ENCODE assay signal across 22 cellular contexts in the genomic region with DNA sequence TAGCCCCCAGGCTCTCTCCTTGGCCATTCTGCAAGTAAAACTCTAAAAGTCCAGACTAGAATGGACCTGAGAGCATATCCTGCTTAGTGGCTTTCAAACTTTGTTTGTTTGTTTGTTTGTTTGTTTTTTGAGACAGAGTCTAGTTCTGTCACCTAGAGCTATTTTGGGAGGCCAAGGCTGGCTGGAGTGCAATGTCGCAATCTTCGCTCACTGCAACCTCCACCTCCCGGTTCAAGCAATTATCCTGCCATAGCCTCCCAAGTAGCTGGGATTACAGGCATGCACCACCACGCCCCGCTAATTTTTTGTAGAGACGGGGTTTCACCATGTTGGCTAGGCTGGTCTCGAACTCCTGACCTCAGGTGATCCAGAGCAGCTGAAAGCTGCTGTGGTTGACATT. TPM values are rescaled to one million over a fixed set of nuclear protein-coding genes. Genes with fewer than 3 reads are reported as not detected.
DNase-seq lines count a peak whose midpoint lies in the region; ATAC-seq, FAIRE-seq and TF ChIP-seq lines count a peak whose summit lies in the region.
"Had no signal": no experiment of that assay in that cellular context is flagged by ENCODE, and none has a peak within 500 bp of the region (broad histone marks: within the 10 kb centered on the region; RNA-seq: fewer than 3 reads in every experiment).

No MANE protein-coding gene starts in this region.

- H3K9ac ChIP-seq in BLaER1 (no peak overlapping the region), K562 (ENCODE audit: insufficient read depth in 1 of 2, low read depth in 2 of 2, low read length in 2 of 2) (no peak overlapping the region; a peak in 1 of 4 replicates)
- no peak overlapping the region for H3K9ac ChIP-seq in BLaER1 treated with 17β-estradiol and CSF1 and Interleukin-3, amounts not matched to agents 10 nM and 100 nM

- no TSS peak for BruUV-seq in K562 (replicated peaks; lab: Mats Ljungman, UMichigan)

- no peak for TF ChIP-seq CTCF in K562 (IDR thresholded peaks at IDR 0.05 in 2 of 3, conservative IDR thresholded peaks at IDR 0.05 in 1 of 3; ENCODE audit: insufficient read depth in 2 of 3, low read depth in 1 of 3, low read length in 3 of 3)
- TF ChIP-seq CTCF in psoas muscle (IDR thresholded peaks at IDR 0.05) = no peak
- no peak for TF ChIP-seq CTCF in CD14-positive monocyte (IDR thresholded peaks at IDR 0.05)

- no peak for TF ChIP-seq EP300 in K562 (IDR thresholded peaks at IDR 0.05; ENCODE audit: low read length)

- WGBS in K562 (ENCODE audit: insufficient coverage, low coverage, missing lambda C conversion rate) = 7% methylated on average over 7 of the region's 7 CpGs
- 65 to 90% (median 74%) methylated on average over 7 of the region's 7 CpGs for WGBS in psoas muscle, 3 donors

- H3K36me3 Mint-ChIP-seq in CD14-positive monocyte = peaks cover 2 to 10% of the 10 kb centered on the region in 2 donors
- H3K36me3 Mint-ChIP-seq: CD8-positive, alpha-beta T cell had no signal

- no peak for TF ChIP-seq RAD21 in K562 (CRISPR knock-in tag; conservative IDR thresholded peaks at IDR 0.05 in 1 of 2, IDR thresholded peaks at IDR 0.05 in 1 of 2)

- H3K4me3 ChIP-seq in BLaER1 = 0 out of 2 replicates have a peak overlapping the region, but pooled peaks have one; percentile 19
- H3K4me3 ChIP-seq in BLaER1 treated with 17β-estradiol and CSF1 and Interleukin-3, amounts not matched to agents 10 nM and 100 nM = no peak overlapping the region
- no peak overlapping the region for H3K4me3 ChIP-seq in K562
- H3K4me3 ChIP-seq in psoas muscle = no peak overlapping the region

- intact Hi-C loops in K562 (cut with micrococcal nuclease) = no loop called here
- intact Hi-C loops in psoas muscle (cut with DNase I) = no loop called here
- intact Hi-C loops in CD14-positive monocyte (cut with micrococcal nuclease) = no loop called here

- H3K9me3 ChIP-seq in BLaER1 = no peaks in the 10 kb centered on the region
- H3K9me3 ChIP-seq in BLaER1 treated with 17β-estradiol and CSF1 and Interleukin-3, amounts not matched to agents 10 nM and 100 nM (replicated peaks in 1 of 11) = no peaks in the 10 kb centered on the region
- no peaks in the 10 kb centered on the region for H3K9me3 ChIP-seq in K562 (replicated peaks; ENCODE audit: control insufficient read depth, insufficient read depth, low read depth, low read length)
- no peaks in the 10 kb centered on the region for H3K9me3 ChIP-seq in psoas muscle
- H3K9me3 ChIP-seq: BE2C, Caco-2 had no signal

- peaks cover 0 to 2% (median 0%) of the 10 kb centered on the region in 3 donors for H3K27me3 Mint-ChIP-seq in CD14-positive monocyte (ENCODE audit: low read depth in 3 of 3)
- H3K27me3 Mint-ChIP-seq: CD4-positive, alpha-beta T cell had no signal

- H3K9me3 Mint-ChIP-seq in CD14-positive monocyte = no peaks in the 10 kb centered on the region
- H3K9me3 Mint-ChIP-seq: CD4-positive, alpha-beta T cell; CD8-positive, alpha-beta T cell had no signal

- H3K79me2 ChIP-seq in K562 (ENCODE audit: control insufficient read depth, insufficient read depth, low read length) = no peaks in the 10 kb centered on the region

- H3K4me1 ChIP-seq in BLaER1 (peaks cover 88% of the 10 kb centered on the region), K562 (replicated peaks in 1 of 2; ENCODE audit: control insufficient read depth in 2 of 2, insufficient read depth in 2 of 2, low read length in 2 of 2) (peaks cover 0 to 14% of the 10 kb centered on the region in 2 experiments; a peak in 3 of 5 replicates), psoas muscle (peaks cover 16% of the 10 kb centered on the region)
- H3K4me1 ChIP-seq in BLaER1 treated with 17β-estradiol and CSF1 and Interleukin-3, amounts not matched to agents 10 nM and 100 nM = peaks cover 41 to 82% (median 67%) of the 10 kb centered on the region in 10 experiments
- H3K4me1 ChIP-seq: BE2C, Caco-2 had no signal

- no peak overlapping the region for H3K27ac Mint-ChIP-seq in CD14-positive monocyte
- H3K27ac Mint-ChIP-seq: CD4-positive, alpha-beta T cell; CD8-positive, alpha-beta T cell had no signal

- H3K36me3 ChIP-seq in BLaER1 (no peaks in the 10 kb centered on the region), K562 (ENCODE audit: control insufficient read depth, insufficient read depth, low read length) (no peaks in the 10 kb centered on the region), psoas muscle (ENCODE audit: insufficient read depth in 1 of 2, low read depth in 1 of 2) (no peaks in the 10 kb centered on the region)
- no peaks in the 10 kb centered on the region for H3K36me3 ChIP-seq in BLaER1 treated with 17β-estradiol and CSF1 and Interleukin-3, amounts not matched to agents 10 nM and 100 nM
- H3K36me3 ChIP-seq: BE2C had no signal

- H3K27ac ChIP-seq in BLaER1 = peak overlapping the region; percentile 31; the same call in 1 of the 2 replicates
- peak overlapping the region in 3 of 11 experiments; percentile 3 to 10 (median 4); a peak in 1 of 22 replicates for H3K27ac ChIP-seq in BLaER1 treated with 17β-estradiol and CSF1 and Interleukin-3, amounts not matched to agents 10 nM and 100 nM
- H3K27ac ChIP-seq in K562 (ENCODE audit: extremely low read depth, low read depth, low read length) = no peak overlapping the region
- H3K27ac ChIP-seq in psoas muscle = peak overlapping the region; percentile 10

- in situ Hi-C loops in K562 (cut with MboI) = no loop called here

- POLR2A ChIA-PET in K562 (lab: Yijun Ruan, JAX) = interaction anchor here (0.8 kb wide), 1 partner anchor 18 kb away, joined by 3 read pairs; no protein-coding TSS in a partner anchor

- H4K20me1 ChIP-seq in BLaER1 (no peaks in the 10 kb centered on the region), K562 (replicated peaks; ENCODE audit: control insufficient read depth, insufficient read depth, low read length) (peaks cover 25% of the 10 kb centered on the region)
- H4K20me1 ChIP-seq in BLaER1 treated with 17β-estradiol and CSF1 and Interleukin-3, amounts not matched to agents 10 nM and 100 nM = peaks cover 0 to 80% (median 0%) of the 10 kb centered on the region in 11 experiments; a peak in 6 of 22 replicates

- peaks cover 18% of the 10 kb centered on the region for H3K4me1 Mint-ChIP-seq in CD14-positive monocyte

- DNase-seq in K562 (ENCODE audit: extremely low read depth in 1 of 4, low spot score in 3 of 4) (no peak), psoas muscle (no peak), CD14-positive monocyte (ENCODE audit: low spot score) (no peak), islet precursor cell (no peak), cerebellar nuclear complex (lab: John Stamatoyannopoulos, UW) (no peak)
- DNase-seq: 8988T; ACHN; BE2C; C1 segment of cervical spinal cord; Caco-2; Calu3; CD4-positive, alpha-beta T cell; CD8-positive, alpha-beta T cell; GF-D8 had no signal

- no peak for TF ChIP-seq POLR2A in K562 (conservative IDR thresholded peaks at IDR 0.05)

- ATAC-seq in K562 (no peak), psoas muscle (peak in 2 of 4 donors; percentile 44 to 65), GM21576 (IDR thresholded peaks at IDR 0.05; ENCODE audit: unreplicated experiment) (no peak)
- ATAC-seq: CD8-positive, alpha-beta T cell had no signal

- no peak for FAIRE-seq in K562 (lab: Jason Lieb, UNC)
- FAIRE-seq: A204.1, D721Med, G401.6, GM12891, GM19239 had no signal

- CTCF ChIA-PET in K562 (lab: Yijun Ruan, JAX; ENCODE audit: low intra/inter-chr PET ratio) = no interaction called here

- H3K27me3 ChIP-seq in BLaER1 (no peaks in the 10 kb centered on the region), K562 (ENCODE audit: control insufficient read depth in 2 of 2, insufficient read depth in 2 of 2, low read length in 2 of 2) (peaks cover 23 to 86% of the 10 kb centered on the region in 2 experiments; a peak in 4 of 5 replicates), psoas muscle (ENCODE audit: insufficient read depth in 3 of 3, low read length in 2 of 3) (no peaks in the 10 kb centered on the region)
- no peaks in the 10 kb centered on the region for H3K27me3 ChIP-seq in BLaER1 treated with 17β-estradiol and CSF1 and Interleukin-3, amounts not matched to agents 10 nM and 100 nM
- H3K27me3 ChIP-seq: BE2C had no signal

- H3K4me3 Mint-ChIP-seq in CD14-positive monocyte = no peak overlapping the region
- H3K4me3 Mint-ChIP-seq: CD4-positive, alpha-beta T cell; CD8-positive, alpha-beta T cell had no signal

- no peaks in the 10 kb centered on the region for H3K9me1 ChIP-seq in K562 (ENCODE audit: control insufficient read depth, insufficient read depth, low read length)

- H3K4me2 ChIP-seq in BLaER1 = peak overlapping the region; percentile 84
- peak overlapping the region; percentile 53 to 91 (median 74) for H3K4me2 ChIP-seq in BLaER1 treated with 17β-estradiol and CSF1 and Interleukin-3, amounts not matched to agents 10 nM and 100 nM
- H3K4me2 ChIP-seq in K562 (ENCODE audit: insufficient read depth, low read length) = no peak overlapping the region

- no peak overlapping the region for H2AFZ ChIP-seq in K562 (ENCODE audit: low read depth, low read length)

RNA-seq across cellular contexts. Expression of a gene that starts 28.9 kb away (rescaled TPM):
- total RNA-seq in K562 (2011; cell fraction: chromatin; rRNA removed; ENCODE audit: low replicate concordance) = 0.16 and 1.5 TPM in 2 replicates
- total RNA-seq in K562 (2011; cell fraction: nucleolus; rRNA removed) = 0.66 and 0.67 TPM in 2 replicates
- 0.22 and 0.84 TPM in 2 replicates for total RNA-seq in K562 (2011; cell fraction: nucleoplasm; rRNA removed)
- total RNA-seq in K562 (2014; rRNA removed) = 0.08 TPM in 1 of 2 replicates, not detected in the other
- total RNA-seq in K562 (2014; rRNA removed; fragmentation: Illumina TruSeq; extraction: Trizol) = not detected in 2 replicates
- total RNA-seq in K562 (2015; rRNA removed; fragmentation: Illumina TruSeq; extraction: Trizol) = 0.04 TPM in 2 replicates
- total RNA-seq in K562 (2021) = 0.13 and 0.16 TPM in 2 replicates
- 0.07 TPM in 2 replicates for polyA plus RNA-seq in K562 (2011; rRNA removed)
- 0.09 and 0.22 TPM in 2 replicates for polyA plus RNA-seq in K562 (2011; cell fraction: cytosol; rRNA removed)
- polyA plus RNA-seq in K562 (2011; cell fraction: nucleus; rRNA removed) = 0.18 and 0.51 TPM in 2 replicates
- 0.09 and 0.14 TPM in 2 replicates for polyA plus RNA-seq in K562 (2012)
- 0.04 and 0.11 TPM in 2 replicates for polyA plus RNA-seq in K562 (2014; fragmentation: Illumina TruSeq; extraction: Trizol)
- not detected for polyA plus RNA-seq in K562 (2014; fragmentation: Nextera tagmentation; extraction: Ambion mirVana)
- polyA plus RNA-seq in K562 (2014; rRNA removed) = 0.03 and 0.07 TPM in 2 replicates
- polyA minus RNA-seq in K562 (2011; rRNA and poly(A)+ RNA removed) = 0.06 and 0.21 TPM in 2 replicates
- polyA minus RNA-seq in K562 (2011; cell fraction: cytosol; rRNA and poly(A)+ RNA removed) = 0.18 and 0.29 TPM in 2 replicates
- 0.22 and 0.67 TPM in 2 replicates for polyA minus RNA-seq in K562 (2011; cell fraction: nucleus; rRNA and poly(A)+ RNA removed)
- total RNA-seq in psoas muscle = 1 to 10 TPM; 1.9 to 5.1 (median 3.3) TPM
- 1 to 10 TPM in 2 of 3 donors, under 1 TPM in 1; 0.57 to 2.1 (median 1.7) TPM for polyA plus RNA-seq in psoas muscle
- under 1 TPM; 0.16 to 0.73 TPM for polyA plus RNA-seq in CD14-positive monocyte

RNA-seq across cellular contexts. Expression of a gene that starts 43.3 kb away (rescaled TPM):
- 95.5 and 239 TPM in 2 replicates for total RNA-seq in K562 (2011; cell fraction: chromatin; rRNA removed; ENCODE audit: low replicate concordance)
- total RNA-seq in K562 (2011; cell fraction: nucleolus; rRNA removed) = 109 and 132 TPM in 2 replicates
- total RNA-seq in K562 (2011; cell fraction: nucleoplasm; rRNA removed) = 92.2 and 107 TPM in 2 replicates
- 7.1 and 11.0 TPM in 2 replicates for total RNA-seq in K562 (2014; rRNA removed)
- 2.6 and 3.3 TPM in 2 replicates for total RNA-seq in K562 (2014; rRNA removed; fragmentation: Illumina TruSeq; extraction: Trizol)
- 4.0 and 4.1 TPM in 2 replicates for total RNA-seq in K562 (2015; rRNA removed; fragmentation: Illumina TruSeq; extraction: Trizol)
- total RNA-seq in K562 (2021) = 21.4 and 25.8 TPM in 2 replicates
- polyA plus RNA-seq in K562 (2011; rRNA removed) = 10.4 and 16.6 TPM in 2 replicates
- 13.6 and 26.3 TPM in 2 replicates for polyA plus RNA-seq in K562 (2011; cell fraction: cytosol; rRNA removed)
- 104 and 152 TPM in 2 replicates for polyA plus RNA-seq in K562 (2011; cell fraction: nucleus; rRNA removed)
- polyA plus RNA-seq in K562 (2012) = 14.8 and 25.8 TPM in 2 replicates
- 14.7 and 17.8 TPM in 2 replicates for polyA plus RNA-seq in K562 (2014; fragmentation: Illumina TruSeq; extraction: Trizol)
- polyA plus RNA-seq in K562 (2014; fragmentation: Nextera tagmentation; extraction: Ambion mirVana) = 1 to 10 TPM; 2.3 TPM
- polyA plus RNA-seq in K562 (2014; rRNA removed) = 15.6 and 17.4 TPM in 2 replicates
- polyA minus RNA-seq in K562 (2011; rRNA and poly(A)+ RNA removed) = 6.8 and 8.5 TPM in 2 replicates
- polyA minus RNA-seq in K562 (2011; cell fraction: cytosol; rRNA and poly(A)+ RNA removed) = 22.7 and 23.9 TPM in 2 replicates
- 32.4 and 34.1 TPM in 2 replicates for polyA minus RNA-seq in K562 (2011; cell fraction: nucleus; rRNA and poly(A)+ RNA removed)
- total RNA-seq in psoas muscle = under 1 TPM in 3 of 4 donors, not detected in 1; 0.15 to 0.24 (median 0.24) TPM
- under 1 TPM; 0.01 to 0.08 (median 0.08) TPM for polyA plus RNA-seq in psoas muscle
- under 1 TPM in 1 of 2 donors, not detected in 1; 0.18 TPM for polyA plus RNA-seq in CD14-positive monocyte
